Comparison of ENCODE assay signal across 1 cellular context in genomic region chr14:23988229-23988609, GRCh38.
A peak's percentile ranks its signal among the peaks of the same experiment; 100 is the strongest.
TF ChIP-seq lines count a peak whose summit lies in the region.

No MANE protein-coding gene starts in this region.

TF ChIP-seq in HepG2, 621 proteins besides CTCF, POLR2A, EP300 and RAD21:
- TF ChIP-seq MYPOP (CRISPR knock-in tag; IDR thresholded peaks at IDR 0.05) (0 out of 2 replicates have a peak, but pooled peaks have one; percentile 5), HINFP (CRISPR knock-in tag; IDR thresholded peaks at IDR 0.05; ENCODE audit: low read depth) (peak; percentile 2; the same call in 1 of the 2 replicates), ZNF790 (CRISPR knock-in tag; IDR thresholded peaks at IDR 0.05; ENCODE audit: borderline replicate concordance) (0 out of 2 replicates have a peak, but pooled peaks have one; percentile 3)
